ENCODE assay signal across 13 cellular contexts in genomic region chr3:39361252-39361927, GRCh38. TPM values are rescaled to one million over a fixed set of nuclear protein-coding genes. Genes with fewer than 3 reads are reported as not detected.
DNase-seq lines count a peak whose midpoint lies in the region; ATAC-seq, FAIRE-seq and TF ChIP-seq lines count a peak whose summit lies in the region.
"Had no signal": no experiment of that assay in that cellular context is flagged by ENCODE, and none has a peak within 500 bp of the region (broad histone marks: within the 10 kb centered on the region; RNA-seq: fewer than 3 reads in every experiment).

No MANE protein-coding gene starts in this region.

- DNase-seq in GM12891 (ENCODE audit: insufficient read length, low spot score) (no peak), glutamatergic neuron (no peak), DMS114 treated with DMSO at 0.1 percent for 48 hours (lab: John Stamatoyannopoulos, UW; ENCODE audit: unreplicated experiment) (no peak), NCI-H82 treated with DMSO at 0.1 percent for 48 hours (lab: John Stamatoyannopoulos, UW; ENCODE audit: unreplicated experiment) (no peak)
- DNase-seq in activated CD4-positive, alpha-beta memory T cell treated with anti-CD3 and anti-CD28 coated beads, Interleukin-2, amount 10 ng/mL, durations not matched to agents 7 days and 5 days: peak; percentile 80
- peak; percentile 85 for DNase-seq in natural killer cell treated with Interleukin-12 subunit alpha and Interleukin-12 subunit beta and Interleukin-15 and Interleukin-18, amount 100 ng/mL, for 72 hours (ENCODE audit: low spot score)
- DNase-seq: H9, NCI-H1048 had no signal

- POLR2A ChIA-PET in activated CD4-positive, alpha-beta memory T cell treated with anti-CD3 and anti-CD28 coated beads, Interleukin-2, amount 10 ng/mL, durations not matched to agents 7 days and 5 days (lab: Charles Lee): interaction anchor here (0.8 to 1.9 kb wide), 9 partner anchors 11 to 69 kb away, joined by 3 to 12 read pairs (median 5); no protein-coding TSS in a partner anchor

- H3K27ac Mint-ChIP-seq in activated CD4-positive, alpha-beta memory T cell treated with anti-CD3 and anti-CD28 coated beads, Interleukin-2, amount 10 ng/mL, durations not matched to agents 7 days and 5 days: peak overlapping the region; percentile 81
- peak overlapping the region; percentile 74 to 89 for H3K27ac Mint-ChIP-seq in natural killer cell treated with Interleukin-12 subunit alpha and Interleukin-12 subunit beta and Interleukin-15 and Interleukin-18, amount 100 ng/mL, for 72 hours
- H3K27ac Mint-ChIP-seq in glutamatergic neuron (ENCODE audit: unreplicated experiment): no peak overlapping the region

- ATAC-seq in HG02884 (IDR thresholded peaks at IDR 0.05; ENCODE audit: unreplicated experiment) (peak; percentile 76), HG02840 (IDR thresholded peaks at IDR 0.05; ENCODE audit: low FRiP score, unreplicated experiment) (no peak)
- peak; percentile 96 to 98 for ATAC-seq in natural killer cell treated with Interleukin-12 subunit alpha and Interleukin-12 subunit beta and Interleukin-15 and Interleukin-18, amount 100 ng/mL, for 72 hours

- H3K9me3 Mint-ChIP-seq in activated CD4-positive, alpha-beta memory T cell treated with anti-CD3 and anti-CD28 coated beads, Interleukin-2, amount 10 ng/mL, durations not matched to agents 7 days and 5 days: peaks cover 11% of the 10 kb centered on the region
- H3K9me3 Mint-ChIP-seq in natural killer cell treated with Interleukin-12 subunit alpha and Interleukin-12 subunit beta and Interleukin-15 and Interleukin-18, amount 100 ng/mL, for 72 hours: peaks cover 3% of the 10 kb centered on the region
- H3K9me3 Mint-ChIP-seq in glutamatergic neuron (ENCODE audit: unreplicated experiment): no peaks in the 10 kb centered on the region
- H3K9me3 Mint-ChIP-seq: H9 had no signal

- H3K4me1 Mint-ChIP-seq in activated CD4-positive, alpha-beta memory T cell treated with anti-CD3 and anti-CD28 coated beads, Interleukin-2, amount 10 ng/mL, durations not matched to agents 7 days and 5 days: peaks cover 68% of the 10 kb centered on the region
- H3K4me1 Mint-ChIP-seq in natural killer cell treated with Interleukin-12 subunit alpha and Interleukin-12 subunit beta and Interleukin-15 and Interleukin-18, amount 100 ng/mL, for 72 hours (ENCODE audit: low read depth in 2 of 2): peaks cover 46 to 56% of the 10 kb centered on the region in 2 donors
- no peaks in the 10 kb centered on the region for H3K4me1 Mint-ChIP-seq in glutamatergic neuron (ENCODE audit: low read depth, unreplicated experiment)
- H3K4me1 Mint-ChIP-seq: H9 had no signal

- no peak for TF ChIP-seq POLR2A in GM12891 (IDR thresholded peaks at IDR 0.05; ENCODE audit: low read depth, low read length)

- peak overlapping the region; percentile 51 for H3K4me3 Mint-ChIP-seq in activated CD4-positive, alpha-beta memory T cell treated with anti-CD3 and anti-CD28 coated beads, Interleukin-2, amount 10 ng/mL, durations not matched to agents 7 days and 5 days
- H3K4me3 Mint-ChIP-seq in natural killer cell treated with Interleukin-12 subunit alpha and Interleukin-12 subunit beta and Interleukin-15 and Interleukin-18, amount 100 ng/mL, for 72 hours: peak overlapping the region; percentile 83
- no peak overlapping the region for H3K4me3 Mint-ChIP-seq in glutamatergic neuron (ENCODE audit: unreplicated experiment)
- H3K4me3 Mint-ChIP-seq: H9 had no signal

- FAIRE-seq in GM12891 (lab: Jason Lieb, UNC): peak; percentile 69

- CTCF ChIA-PET in activated CD4-positive, alpha-beta memory T cell treated with anti-CD3 and anti-CD28 coated beads, Interleukin-2, amount 10 ng/mL, durations not matched to agents 7 days and 5 days (lab: Charles Lee): interaction anchor here (0.6 to 2.5 kb wide), 8 partner anchors 10 to 72 kb away, joined by 3 to 18 read pairs (median 6); no protein-coding TSS in a partner anchor

- peaks cover 5% of the 10 kb centered on the region for H3K27me3 Mint-ChIP-seq in activated CD4-positive, alpha-beta memory T cell treated with anti-CD3 and anti-CD28 coated beads, Interleukin-2, amount 10 ng/mL, durations not matched to agents 7 days and 5 days
- H3K27me3 Mint-ChIP-seq in natural killer cell treated with Interleukin-12 subunit alpha and Interleukin-12 subunit beta and Interleukin-15 and Interleukin-18, amount 100 ng/mL, for 72 hours: no peaks in the 10 kb centered on the region
- no peaks in the 10 kb centered on the region for H3K27me3 Mint-ChIP-seq in glutamatergic neuron (ENCODE audit: unreplicated experiment)

- TF ChIP-seq CTCF in glutamatergic neuron (IDR thresholded peaks at IDR 0.05; ENCODE audit: partially characterized antibody, unreplicated experiment): no peak

- H3K36me3 Mint-ChIP-seq in activated CD4-positive, alpha-beta memory T cell treated with anti-CD3 and anti-CD28 coated beads, Interleukin-2, amount 10 ng/mL, durations not matched to agents 7 days and 5 days (ENCODE audit: low read depth): peaks cover 44% of the 10 kb centered on the region
- H3K36me3 Mint-ChIP-seq in natural killer cell treated with Interleukin-12 subunit alpha and Interleukin-12 subunit beta and Interleukin-15 and Interleukin-18, amount 100 ng/mL, for 72 hours: no peaks in the 10 kb centered on the region
- no peaks in the 10 kb centered on the region for H3K36me3 Mint-ChIP-seq in glutamatergic neuron (ENCODE audit: unreplicated experiment)

TF ChIP-seq in GM12891, 5 proteins besides CTCF, POLR2A, EP300 and RAD21:
- no peak for TF ChIP-seq POU2F2 (IDR thresholded peaks at IDR 0.05; ENCODE audit: low read depth, low read length)
- TF ChIP-seq SPI1 (IDR thresholded peaks at IDR 0.05; ENCODE audit: low read depth, low read length): 0 out of 2 replicates have a peak, but pooled peaks have one; percentile 7

RNA-seq across cellular contexts. Expression of gene SLC25A38, which starts 21.8 kb away (rescaled TPM):
- 28.4 TPM for polyA plus RNA-seq in GM12891 (2012; ENCODE audit: low read depth, missing spikeins)
- 10 to 100 TPM; 34.2 to 35.8 TPM for total RNA-seq in activated CD4-positive, alpha-beta memory T cell treated with anti-CD3 and anti-CD28 coated beads, Interleukin-2, amount 10 ng/mL, durations not matched to agents 7 days and 5 days
- total RNA-seq in natural killer cell treated with Interleukin-12 subunit alpha and Interleukin-12 subunit beta and Interleukin-15 and Interleukin-18, amount 100 ng/mL, for 72 hours: 10 to 100 TPM; 42.1 to 44.5 TPM
- total RNA-seq in glutamatergic neuron (ENCODE audit: unreplicated experiment): 21.1 TPM

RNA-seq across cellular contexts. Expression of gene CCR8, which starts 31.9 kb away (rescaled TPM):
- 4.6 TPM for polyA plus RNA-seq in GM12891 (2012; ENCODE audit: low read depth, missing spikeins)
- 1 to 10 TPM; 7.6 to 7.9 TPM for total RNA-seq in activated CD4-positive, alpha-beta memory T cell treated with anti-CD3 and anti-CD28 coated beads, Interleukin-2, amount 10 ng/mL, durations not matched to agents 7 days and 5 days
- total RNA-seq in natural killer cell treated with Interleukin-12 subunit alpha and Interleukin-12 subunit beta and Interleukin-15 and Interleukin-18, amount 100 ng/mL, for 72 hours: under 1 TPM in 1 of 2 donors, not detected in 1; 0.45 TPM
- total RNA-seq in glutamatergic neuron (ENCODE audit: unreplicated experiment): not detected
- total RNA-seq: pulmonary artery endothelial cell, SK-MEL-5, ureter had no signal

RNA-seq across cellular contexts. Expression of gene RPSA, which starts 45.1 kb away (rescaled TPM):
- polyA plus RNA-seq in GM12891 (2012; ENCODE audit: low read depth, missing spikeins): 3,537 TPM
- 1,000 to 10,000 TPM; 1,345 to 1,384 TPM for total RNA-seq in activated CD4-positive, alpha-beta memory T cell treated with anti-CD3 and anti-CD28 coated beads, Interleukin-2, amount 10 ng/mL, durations not matched to agents 7 days and 5 days
- total RNA-seq in natural killer cell treated with Interleukin-12 subunit alpha and Interleukin-12 subunit beta and Interleukin-15 and Interleukin-18, amount 100 ng/mL, for 72 hours: 1,000 to 10,000 TPM; 1,441 to 1,468 TPM
- 716 TPM for total RNA-seq in glutamatergic neuron (ENCODE audit: unreplicated experiment)

Comparison
In these comparisons a context has a peak if more than half of its experiments do, and no peak if none do; other contexts are left out.
1. DNase-seq: peak in activated CD4-positive, alpha-beta memory T cell treated with anti-CD3 and anti-CD28 coated beads, Interleukin-2, amount 10 ng/mL, durations not matched to agents 7 days and 5 days (single experiment) and natural killer cell treated with Interleukin-12 subunit alpha and Interleukin-12 subunit beta and Interleukin-15 and Interleukin-18, amount 100 ng/mL, for 72 hours (single experiment); none in GM12891 (single experiment), glutamatergic neuron (single experiment), DMS114 treated with DMSO at 0.1 percent for 48 hours (single experiment) and NCI-H82 treated with DMSO at 0.1 percent for 48 hours (single experiment).